ENCODE assay signal across 1 cellular context in the genomic region with DNA sequence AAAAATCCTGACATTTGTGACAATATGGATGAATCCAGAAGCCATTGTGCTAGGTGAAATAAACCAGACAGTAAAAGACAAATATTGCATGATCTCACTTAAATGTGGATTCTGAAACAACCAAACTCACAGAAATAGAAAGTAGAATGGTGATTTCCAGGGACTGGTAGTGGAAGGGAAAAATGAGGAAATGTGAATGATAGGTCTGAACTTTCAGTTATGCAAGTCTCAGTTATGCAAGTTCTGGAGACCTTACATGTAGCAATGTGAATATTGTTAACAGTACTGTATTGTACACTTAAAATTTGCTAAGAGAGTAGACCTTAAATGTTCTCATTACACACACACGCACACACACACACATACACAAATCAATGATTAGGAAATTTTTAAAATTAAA.
A peak's percentile ranks its signal among the peaks of the same experiment; 100 is the strongest.
TF ChIP-seq lines count a peak whose summit lies in the region.

No MANE protein-coding gene starts in this region.

TF ChIP-seq in HepG2, 621 proteins besides CTCF, POLR2A, EP300 and RAD21 (continued from another document):
- TF ChIP-seq, protein P1, sequence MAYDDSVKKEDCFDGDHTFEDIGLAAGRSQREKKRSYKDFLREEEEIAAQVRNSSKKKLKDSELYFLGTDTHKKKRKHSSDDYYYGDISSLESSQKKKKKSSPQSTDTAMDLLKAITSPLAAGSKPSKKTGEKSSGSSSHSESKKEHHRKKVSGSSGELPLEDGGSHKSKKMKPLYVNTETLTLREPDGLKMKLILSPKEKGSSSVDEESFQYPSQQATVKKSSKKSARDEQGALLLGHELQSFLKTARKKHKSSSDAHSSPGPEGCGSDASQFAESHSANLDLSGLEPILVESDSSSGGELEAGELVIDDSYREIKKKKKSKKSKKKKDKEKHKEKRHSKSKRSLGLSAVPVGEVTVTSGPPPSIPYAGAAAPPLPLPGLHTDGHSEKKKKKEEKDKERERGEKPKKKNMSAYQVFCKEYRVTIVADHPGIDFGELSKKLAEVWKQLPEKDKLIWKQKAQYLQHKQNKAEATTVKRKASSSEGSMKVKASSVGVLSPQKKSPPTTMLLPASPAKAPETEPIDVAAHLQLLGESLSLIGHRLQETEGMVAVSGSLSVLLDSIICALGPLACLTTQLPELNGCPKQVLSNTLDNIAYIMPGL (CRISPR knock-in tag; IDR thresholded peaks at IDR 0.05; ENCODE audit: borderline replicate concordance in 1 of 2, low read depth in 1 of 2), result no peak
- TF ChIP-seq SALL1 (CRISPR knock-in tag; IDR thresholded peaks at IDR 0.05), result no peak
- peak; percentile 57 for TF ChIP-seq BCL6 (CRISPR knock-in tag; IDR thresholded peaks at IDR 0.05)
- no peak for TF ChIP-seq ELF1 (CRISPR knock-in tag; IDR thresholded peaks at IDR 0.05)
- no peak for TF ChIP-seq RBAK (CRISPR knock-in tag; IDR thresholded peaks at IDR 0.05)
- TF ChIP-seq, protein P2, sequence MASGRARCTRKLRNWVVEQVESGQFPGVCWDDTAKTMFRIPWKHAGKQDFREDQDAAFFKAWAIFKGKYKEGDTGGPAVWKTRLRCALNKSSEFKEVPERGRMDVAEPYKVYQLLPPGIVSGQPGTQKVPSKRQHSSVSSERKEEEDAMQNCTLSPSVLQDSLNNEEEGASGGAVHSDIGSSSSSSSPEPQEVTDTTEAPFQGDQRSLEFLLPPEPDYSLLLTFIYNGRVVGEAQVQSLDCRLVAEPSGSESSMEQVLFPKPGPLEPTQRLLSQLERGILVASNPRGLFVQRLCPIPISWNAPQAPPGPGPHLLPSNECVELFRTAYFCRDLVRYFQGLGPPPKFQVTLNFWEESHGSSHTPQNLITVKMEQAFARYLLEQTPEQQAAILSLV (CRISPR knock-in tag; IDR thresholded peaks at IDR 0.05; ENCODE audit: borderline replicate concordance), result no peak
- TF ChIP-seq, protein P3, sequence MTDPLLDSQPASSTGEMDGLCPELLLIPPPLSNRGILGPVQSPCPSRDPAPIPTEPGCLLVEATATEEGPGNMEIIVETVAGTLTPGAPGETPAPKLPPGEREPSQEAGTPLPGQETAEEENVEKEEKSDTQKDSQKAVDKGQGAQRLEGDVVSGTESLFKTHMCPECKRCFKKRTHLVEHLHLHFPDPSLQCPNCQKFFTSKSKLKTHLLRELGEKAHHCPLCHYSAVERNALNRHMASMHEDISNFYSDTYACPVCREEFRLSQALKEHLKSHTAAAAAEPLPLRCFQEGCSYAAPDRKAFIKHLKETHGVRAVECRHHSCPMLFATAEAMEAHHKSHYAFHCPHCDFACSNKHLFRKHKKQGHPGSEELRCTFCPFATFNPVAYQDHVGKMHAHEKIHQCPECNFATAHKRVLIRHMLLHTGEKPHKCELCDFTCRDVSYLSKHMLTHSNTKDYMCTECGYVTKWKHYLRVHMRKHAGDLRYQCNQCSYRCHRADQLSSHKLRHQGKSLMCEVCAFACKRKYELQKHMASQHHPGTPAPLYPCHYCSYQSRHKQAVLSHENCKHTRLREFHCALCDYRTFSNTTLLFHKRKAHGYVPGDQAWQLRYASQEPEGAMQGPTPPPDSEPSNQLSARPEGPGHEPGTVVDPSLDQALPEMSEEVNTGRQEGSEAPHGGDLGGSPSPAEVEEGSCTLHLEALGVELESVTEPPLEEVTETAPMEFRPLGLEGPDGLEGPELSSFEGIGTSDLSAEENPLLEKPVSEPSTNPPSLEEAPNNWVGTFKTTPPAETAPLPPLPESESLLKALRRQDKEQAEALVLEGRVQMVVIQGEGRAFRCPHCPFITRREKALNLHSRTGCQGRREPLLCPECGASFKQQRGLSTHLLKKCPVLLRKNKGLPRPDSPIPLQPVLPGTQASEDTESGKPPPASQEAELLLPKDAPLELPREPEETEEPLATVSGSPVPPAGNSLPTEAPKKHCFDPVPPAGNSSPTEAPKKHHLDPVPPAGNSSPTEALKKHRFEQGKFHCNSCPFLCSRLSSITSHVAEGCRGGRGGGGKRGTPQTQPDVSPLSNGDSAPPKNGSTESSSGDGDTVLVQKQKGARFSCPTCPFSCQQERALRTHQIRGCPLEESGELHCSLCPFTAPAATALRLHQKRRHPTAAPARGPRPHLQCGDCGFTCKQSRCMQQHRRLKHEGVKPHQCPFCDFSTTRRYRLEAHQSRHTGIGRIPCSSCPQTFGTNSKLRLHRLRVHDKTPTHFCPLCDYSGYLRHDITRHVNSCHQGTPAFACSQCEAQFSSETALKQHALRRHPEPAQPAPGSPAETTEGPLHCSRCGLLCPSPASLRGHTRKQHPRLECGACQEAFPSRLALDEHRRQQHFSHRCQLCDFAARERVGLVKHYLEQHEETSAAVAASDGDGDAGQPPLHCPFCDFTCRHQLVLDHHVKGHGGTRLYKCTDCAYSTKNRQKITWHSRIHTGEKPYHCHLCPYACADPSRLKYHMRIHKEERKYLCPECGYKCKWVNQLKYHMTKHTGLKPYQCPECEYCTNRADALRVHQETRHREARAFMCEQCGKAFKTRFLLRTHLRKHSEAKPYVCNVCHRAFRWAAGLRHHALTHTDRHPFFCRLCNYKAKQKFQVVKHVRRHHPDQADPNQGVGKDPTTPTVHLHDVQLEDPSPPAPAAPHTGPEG (CRISPR knock-in tag; IDR thresholded peaks at IDR 0.05), result no peak
- TF ChIP-seq ZNF12 (CRISPR knock-in tag; IDR thresholded peaks at IDR 0.05), result no peak
- TF ChIP-seq, protein P4, sequence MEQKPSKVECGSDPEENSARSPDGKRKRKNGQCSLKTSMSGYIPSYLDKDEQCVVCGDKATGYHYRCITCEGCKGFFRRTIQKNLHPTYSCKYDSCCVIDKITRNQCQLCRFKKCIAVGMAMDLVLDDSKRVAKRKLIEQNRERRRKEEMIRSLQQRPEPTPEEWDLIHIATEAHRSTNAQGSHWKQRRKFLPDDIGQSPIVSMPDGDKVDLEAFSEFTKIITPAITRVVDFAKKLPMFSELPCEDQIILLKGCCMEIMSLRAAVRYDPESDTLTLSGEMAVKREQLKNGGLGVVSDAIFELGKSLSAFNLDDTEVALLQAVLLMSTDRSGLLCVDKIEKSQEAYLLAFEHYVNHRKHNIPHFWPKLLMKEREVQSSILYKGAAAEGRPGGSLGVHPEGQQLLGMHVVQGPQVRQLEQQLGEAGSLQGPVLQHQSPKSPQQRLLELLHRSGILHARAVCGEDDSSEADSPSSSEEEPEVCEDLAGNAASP (CRISPR knock-in tag; IDR thresholded peaks at IDR 0.05; ENCODE audit: borderline replicate concordance), result peak; percentile 28; the same call in 1 of the 2 replicates
- TF ChIP-seq MAFF (IDR thresholded peaks at IDR 0.05; ENCODE audit: low read depth, low read length), result no peak
- no peak for TF ChIP-seq KDM4B (CRISPR knock-in tag; IDR thresholded peaks at IDR 0.05)
- TF ChIP-seq MAFK (conservative IDR thresholded peaks at IDR 0.05 in 1 of 2, IDR thresholded peaks at IDR 0.05 in 1 of 2; ENCODE audit: low read length in 2 of 2), result no peak
- TF ChIP-seq FOXK2 (IDR thresholded peaks at IDR 0.05), result no peak
- no peak for TF ChIP-seq ZSCAN20 (CRISPR knock-in tag; IDR thresholded peaks at IDR 0.05; ENCODE audit: borderline replicate concordance)
- TF ChIP-seq, protein P5, sequence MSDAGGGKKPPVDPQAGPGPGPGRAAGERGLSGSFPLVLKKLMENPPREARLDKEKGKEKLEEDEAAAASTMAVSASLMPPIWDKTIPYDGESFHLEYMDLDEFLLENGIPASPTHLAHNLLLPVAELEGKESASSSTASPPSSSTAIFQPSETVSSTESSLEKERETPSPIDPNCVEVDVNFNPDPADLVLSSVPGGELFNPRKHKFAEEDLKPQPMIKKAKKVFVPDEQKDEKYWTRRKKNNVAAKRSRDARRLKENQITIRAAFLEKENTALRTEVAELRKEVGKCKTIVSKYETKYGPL (CRISPR knock-in tag; IDR thresholded peaks at IDR 0.05), result peak; percentile 85; the same call in 1 of the 2 replicates
- no peak for TF ChIP-seq ZNF460 (CRISPR knock-in tag; IDR thresholded peaks at IDR 0.05; ENCODE audit: borderline replicate concordance)
- TF ChIP-seq, protein P6, sequence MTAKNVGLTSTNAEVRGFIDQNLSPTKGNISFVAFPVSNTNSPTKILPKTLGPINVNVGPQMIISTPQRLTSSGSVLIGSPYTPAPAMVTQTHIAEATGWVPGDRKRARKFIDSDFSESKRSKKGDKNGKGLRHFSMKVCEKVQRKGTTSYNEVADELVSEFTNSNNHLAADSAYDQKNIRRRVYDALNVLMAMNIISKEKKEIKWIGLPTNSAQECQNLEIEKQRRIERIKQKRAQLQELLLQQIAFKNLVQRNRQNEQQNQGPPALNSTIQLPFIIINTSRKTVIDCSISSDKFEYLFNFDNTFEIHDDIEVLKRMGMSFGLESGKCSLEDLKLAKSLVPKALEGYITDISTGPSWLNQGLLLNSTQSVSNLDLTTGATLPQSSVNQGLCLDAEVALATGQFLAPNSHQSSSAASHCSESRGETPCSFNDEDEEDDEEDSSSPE (CRISPR knock-in tag; IDR thresholded peaks at IDR 0.05), result no peak
- no peak for TF ChIP-seq HIVEP1 (CRISPR knock-in tag; IDR thresholded peaks at IDR 0.05)
- no peak for TF ChIP-seq ZNF780A (CRISPR knock-in tag; IDR thresholded peaks at IDR 0.05)
- TF ChIP-seq ZNF589 (CRISPR knock-in tag; conservative IDR thresholded peaks at IDR 0.05), result no peak
- no peak for TF ChIP-seq RFX3 (CRISPR knock-in tag; IDR thresholded peaks at IDR 0.05)
- TF ChIP-seq, protein P7, sequence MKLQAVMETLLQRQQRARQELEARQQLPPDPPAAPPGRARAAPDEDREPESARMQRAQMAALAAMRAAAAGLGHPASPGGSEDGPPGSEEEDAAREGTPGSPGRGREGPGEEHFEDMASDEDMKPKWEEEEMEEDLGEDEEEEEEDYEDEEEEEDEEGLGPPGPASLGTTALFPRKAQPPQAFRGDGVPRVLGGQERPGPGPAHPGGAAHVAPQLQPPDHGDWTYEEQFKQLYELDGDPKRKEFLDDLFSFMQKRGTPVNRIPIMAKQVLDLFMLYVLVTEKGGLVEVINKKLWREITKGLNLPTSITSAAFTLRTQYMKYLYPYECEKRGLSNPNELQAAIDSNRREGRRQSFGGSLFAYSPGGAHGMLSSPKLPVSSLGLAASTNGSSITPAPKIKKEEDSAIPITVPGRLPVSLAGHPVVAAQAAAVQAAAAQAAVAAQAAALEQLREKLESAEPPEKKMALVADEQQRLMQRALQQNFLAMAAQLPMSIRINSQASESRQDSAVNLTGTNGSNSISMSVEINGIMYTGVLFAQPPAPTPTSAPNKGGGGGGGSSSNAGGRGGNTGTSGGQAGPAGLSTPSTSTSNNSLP (IDR thresholded peaks at IDR 0.05; ENCODE audit: low read depth, low read length), result no peak
- no peak for TF ChIP-seq CBFB (CRISPR knock-in tag; IDR thresholded peaks at IDR 0.05)
- no peak for TF ChIP-seq ZNF354B (CRISPR knock-in tag; IDR thresholded peaks at IDR 0.05)
- TF ChIP-seq, protein P8, sequence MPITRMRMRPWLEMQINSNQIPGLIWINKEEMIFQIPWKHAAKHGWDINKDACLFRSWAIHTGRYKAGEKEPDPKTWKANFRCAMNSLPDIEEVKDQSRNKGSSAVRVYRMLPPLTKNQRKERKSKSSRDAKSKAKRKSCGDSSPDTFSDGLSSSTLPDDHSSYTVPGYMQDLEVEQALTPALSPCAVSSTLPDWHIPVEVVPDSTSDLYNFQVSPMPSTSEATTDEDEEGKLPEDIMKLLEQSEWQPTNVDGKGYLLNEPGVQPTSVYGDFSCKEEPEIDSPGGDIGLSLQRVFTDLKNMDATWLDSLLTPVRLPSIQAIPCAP (CRISPR knock-in tag; IDR thresholded peaks at IDR 0.05; ENCODE audit: low read depth), result no peak
- TF ChIP-seq ZNF549 (CRISPR knock-in tag; IDR thresholded peaks at IDR 0.05), result no peak
- TF ChIP-seq ZNF644 (CRISPR knock-in tag; IDR thresholded peaks at IDR 0.05; ENCODE audit: low read depth), result peak; percentile 19; the same call in 1 of the 2 replicates
- TF ChIP-seq, protein P9, sequence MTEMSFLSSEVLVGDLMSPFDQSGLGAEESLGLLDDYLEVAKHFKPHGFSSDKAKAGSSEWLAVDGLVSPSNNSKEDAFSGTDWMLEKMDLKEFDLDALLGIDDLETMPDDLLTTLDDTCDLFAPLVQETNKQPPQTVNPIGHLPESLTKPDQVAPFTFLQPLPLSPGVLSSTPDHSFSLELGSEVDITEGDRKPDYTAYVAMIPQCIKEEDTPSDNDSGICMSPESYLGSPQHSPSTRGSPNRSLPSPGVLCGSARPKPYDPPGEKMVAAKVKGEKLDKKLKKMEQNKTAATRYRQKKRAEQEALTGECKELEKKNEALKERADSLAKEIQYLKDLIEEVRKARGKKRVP (CRISPR knock-in tag; IDR thresholded peaks at IDR 0.05), result peak in 1 of 2 experiments; percentile 39; a peak in 1 of 4 replicates
- TF ChIP-seq REXO4 (CRISPR knock-in tag; IDR thresholded peaks at IDR 0.05; ENCODE audit: borderline replicate concordance), result no peak
- no peak for TF ChIP-seq ZNF75D (CRISPR knock-in tag; IDR thresholded peaks at IDR 0.05; ENCODE audit: borderline replicate concordance)
- no peak for TF ChIP-seq ZNF205 (CRISPR knock-in tag; IDR thresholded peaks at IDR 0.05)
- no peak for TF ChIP-seq FOXM1 (CRISPR knock-in tag; IDR thresholded peaks at IDR 0.05)
- TF ChIP-seq ZSCAN30 (CRISPR knock-in tag; IDR thresholded peaks at IDR 0.05), result no peak
- TF ChIP-seq CEBPB (IDR thresholded peaks at IDR 0.05; ENCODE audit: borderline replicate concordance, low read depth, low read length), result peak; percentile 62; the same call in 1 of the 2 replicates
- no peak for TF ChIP-seq SIX4 (CRISPR knock-in tag; IDR thresholded peaks at IDR 0.05)
- peak; percentile 61 for TF ChIP-seq CEBPG (CRISPR knock-in tag; IDR thresholded peaks at IDR 0.05)
- TF ChIP-seq XBP1 (CRISPR knock-in tag; IDR thresholded peaks at IDR 0.05), result no peak
- TF ChIP-seq KDM2A (CRISPR knock-in tag; IDR thresholded peaks at IDR 0.05; ENCODE audit: borderline replicate concordance, low read depth), result no peak
